In the genomic region with DNA sequence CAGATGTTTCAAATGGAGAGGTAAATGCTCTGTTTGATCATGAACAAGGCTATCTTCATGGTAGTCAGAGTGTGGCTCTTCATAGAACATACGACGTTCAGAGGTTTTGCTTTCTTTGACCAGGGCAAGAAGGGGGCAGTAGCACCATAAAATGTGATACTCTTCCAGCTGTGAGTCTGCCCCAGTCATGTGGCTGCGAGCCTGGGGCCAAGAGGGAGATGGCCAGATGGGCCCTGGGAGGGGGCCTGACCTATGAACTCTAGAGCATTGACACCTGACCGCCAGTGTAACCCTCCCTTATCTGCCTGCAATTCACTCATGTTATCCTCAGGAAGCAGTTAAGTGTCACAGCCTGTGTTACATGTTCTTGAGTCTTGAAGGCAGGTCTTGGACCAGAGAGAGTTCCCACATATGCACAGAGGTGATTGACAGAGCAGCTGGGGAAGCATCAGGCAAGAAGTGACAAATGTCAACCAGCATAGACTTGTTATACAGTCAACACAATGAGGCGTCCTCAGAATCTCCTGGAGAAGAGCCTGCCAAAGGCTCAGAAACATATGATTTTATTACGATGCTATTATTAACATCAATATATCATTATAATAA, we compare ENCODE assay signal across 26 cellular contexts. TPM values are rescaled to one million over a fixed set of nuclear protein-coding genes. Genes with fewer than 3 reads are reported as not detected.
A peak's percentile ranks its signal among the peaks of the same experiment; 100 is the strongest.
DNase-seq lines count a peak whose midpoint lies in the region; ATAC-seq and TF ChIP-seq lines count a peak whose summit lies in the region.
"Had no signal": no experiment of that assay in that cellular context is flagged by ENCODE, and none has a peak within 500 bp of the region (broad histone marks: within the 10 kb centered on the region; RNA-seq: fewer than 3 reads in every experiment).

No MANE protein-coding gene starts in this region.

- H3K27ac Mint-ChIP-seq in GM23338 (no peak overlapping the region), WTC11 (no peak overlapping the region), neural progenitor cell (no peak overlapping the region)
- no peak overlapping the region for H3K27ac Mint-ChIP-seq in activated naive CD8-positive, alpha-beta T cell treated with anti-CD3 and anti-CD28 coated beads for 36 hours

- H3K9ac ChIP-seq in neural progenitor cell = no peak overlapping the region
- H3K9ac ChIP-seq: BLaER1 had no signal

- H3K79me2 ChIP-seq in GM23338 (replicated peaks; ENCODE audit: insufficient read depth) (no peaks in the 10 kb centered on the region), neural progenitor cell (ENCODE audit: low read depth) (no peaks in the 10 kb centered on the region)

- POLR2A ChIA-PET in WTC11 (lab: Charles Lee) = no interaction called here

- H2AFZ ChIP-seq in GM23338 (peak overlapping the region; percentile 40; the same call in 1 of the 2 replicates), neural progenitor cell (replicated peaks) (no peak overlapping the region)

- H3K36me3 Mint-ChIP-seq in GM23338 (ENCODE audit: low read depth) (no peaks in the 10 kb centered on the region), WTC11 (no peaks in the 10 kb centered on the region), neural progenitor cell (no peaks in the 10 kb centered on the region)
- peaks cover 31% of the 10 kb centered on the region for H3K36me3 Mint-ChIP-seq in activated naive CD8-positive, alpha-beta T cell treated with anti-CD3 and anti-CD28 coated beads for 36 hours

- H3K4me1 ChIP-seq in GM23338 (ENCODE audit: insufficient read depth) = peaks cover 8% of the 10 kb centered on the region; the same call in 1 of the 2 replicates
- peaks cover 5% of the 10 kb centered on the region for H3K4me1 ChIP-seq in neural progenitor cell
- H3K4me1 ChIP-seq: BLaER1 had no signal

- DNase-seq in GM23338 (ENCODE audit: low spot score) (peak; percentile 15), WTC11 (ENCODE audit: low spot score) (no peak), islet precursor cell (peak; percentile 31), neural progenitor cell (ENCODE audit: low spot score) (peak; percentile 18), NCI-H446 treated with DMSO at 0.1 percent for 48 hours (lab: John Stamatoyannopoulos, UW) (no peak), cardiac septum (ENCODE audit: low spot score) (no peak)
- no peak for DNase-seq in activated naive CD8-positive, alpha-beta T cell treated with anti-CD3 and anti-CD28 coated beads for 36 hours
- DNase-seq: CD8-positive, alpha-beta memory T cell; DMS53; EL; H9; IMR-90; Karpas-422; NCI-H1417 treated with DMSO at 0.1 percent for 48 hours; NCI-H2029; NCI-H748 treated with DMSO at 0.1 percent for 48 hours; NK-92 treated with Interleukin-12 subunit alpha and Interleukin-12 subunit beta, amount 100 ng/mL, for 24 hours; OCI-M1; Right ventricle myocardium superior had no signal

- CTCF ChIA-PET in WTC11 (lab: Charles Lee) = interaction anchor here (1.3 kb wide), 1 partner anchor 93 kb away, joined by 3 read pairs; no protein-coding TSS in a partner anchor

- H4K20me1 ChIP-seq in GM23338 (replicated peaks; ENCODE audit: insufficient read depth) = no peaks in the 10 kb centered on the region
- H4K20me1 ChIP-seq in neural progenitor cell (ENCODE audit: low read depth) = no peaks in the 10 kb centered on the region
- H4K20me1 ChIP-seq: BLaER1 had no signal

- H3K27me3 ChIP-seq in GM23338 (ENCODE audit: insufficient read depth) (no peaks in the 10 kb centered on the region), neural progenitor cell (no peaks in the 10 kb centered on the region)
- H3K27me3 ChIP-seq: BLaER1 had no signal

- H3K4me3 ChIP-seq in GM23338 (no peak overlapping the region), neural progenitor cell (no peak overlapping the region)
- H3K4me3 ChIP-seq: BLaER1, SK-N-MC had no signal

- TF ChIP-seq CTCF in GM23338 (conservative IDR thresholded peaks at IDR 0.05; ENCODE audit: low read depth in 2 of 2) (peak in 1 of 2 experiments; percentile 17; a peak in 2 of 4 replicates), WTC11 (IDR thresholded peaks at IDR 0.05) (no peak), neural progenitor cell (IDR thresholded peaks at IDR 0.05) (no peak)

- H3K4me3 Mint-ChIP-seq in GM23338 (no peak overlapping the region), WTC11 (no peak overlapping the region), neural progenitor cell (no peak overlapping the region)
- no peak overlapping the region for H3K4me3 Mint-ChIP-seq in activated naive CD8-positive, alpha-beta T cell treated with anti-CD3 and anti-CD28 coated beads for 36 hours
- H3K4me3 Mint-ChIP-seq: CD8-positive, alpha-beta memory T cell; H9 had no signal

- no peak overlapping the region for H3K27ac ChIP-seq in GM23338 (ENCODE audit: low read depth)
- no peak overlapping the region for H3K27ac ChIP-seq in neural progenitor cell
- H3K27ac ChIP-seq: BLaER1, HL-60, SK-N-MC had no signal

- intact Hi-C loops in cardiac septum (cut with DNase I) = no loop called here

- H3K4me1 Mint-ChIP-seq in GM23338 (peaks cover 12% of the 10 kb centered on the region; the same call in 2 of the 3 replicates), WTC11 (peaks cover 20% of the 10 kb centered on the region), neural progenitor cell (peaks cover 16% of the 10 kb centered on the region)
- H3K4me1 Mint-ChIP-seq in activated naive CD8-positive, alpha-beta T cell treated with anti-CD3 and anti-CD28 coated beads for 36 hours = peaks cover 34% of the 10 kb centered on the region

- H3K9me3 ChIP-seq in neural progenitor cell (ENCODE audit: low read depth) = no peaks in the 10 kb centered on the region
- H3K9me3 ChIP-seq: BLaER1 had no signal

- no peaks in the 10 kb centered on the region for H3K9me2 ChIP-seq in GM23338 (ENCODE audit: insufficient read depth)

- no peaks in the 10 kb centered on the region for H3K9me3 Mint-ChIP-seq in GM23338
- H3K9me3 Mint-ChIP-seq in WTC11 = peaks cover 5% of the 10 kb centered on the region; the same call in 1 of the 2 replicates
- H3K9me3 Mint-ChIP-seq in neural progenitor cell = no peaks in the 10 kb centered on the region
- peaks cover 5% of the 10 kb centered on the region for H3K9me3 Mint-ChIP-seq in activated naive CD8-positive, alpha-beta T cell treated with anti-CD3 and anti-CD28 coated beads for 36 hours
- H3K9me3 Mint-ChIP-seq: CD8-positive, alpha-beta memory T cell; H9 had no signal

- H3F3A ChIP-seq in GM23338 (replicated peaks; ENCODE audit: low read depth) = no peaks in the 10 kb centered on the region
- H3F3A ChIP-seq in neural progenitor cell (ENCODE audit: low read depth) = no peaks in the 10 kb centered on the region

- H3K4me2 ChIP-seq in GM23338 (no peak overlapping the region), neural progenitor cell (no peak overlapping the region)
- H3K4me2 ChIP-seq: BLaER1 had no signal

- H3K27me3 Mint-ChIP-seq in GM23338 (ENCODE audit: insufficient read depth, low read depth, poor library complexity) (no peaks in the 10 kb centered on the region), WTC11 (ENCODE audit: low read depth) (no peaks in the 10 kb centered on the region), neural progenitor cell (ENCODE audit: insufficient read depth, low read depth) (peaks cover 4% of the 10 kb centered on the region)
- no peaks in the 10 kb centered on the region for H3K27me3 Mint-ChIP-seq in activated naive CD8-positive, alpha-beta T cell treated with anti-CD3 and anti-CD28 coated beads for 36 hours
- H3K27me3 Mint-ChIP-seq: CD8-positive, alpha-beta memory T cell had no signal

- H3K36me3 ChIP-seq in GM23338 (ENCODE audit: insufficient read depth) = no peaks in the 10 kb centered on the region
- no peaks in the 10 kb centered on the region for H3K36me3 ChIP-seq in neural progenitor cell
- H3K36me3 ChIP-seq: BLaER1 had no signal

- ATAC-seq in GM23338 (peak; percentile 51), WTC11 (peak; percentile 68)

TF ChIP-seq in GM23338, 12 proteins besides CTCF, POLR2A, EP300 and RAD21 (continues in another document):
- TF ChIP-seq POLR2AphosphoS5 (IDR thresholded peaks at IDR 0.05; ENCODE audit: low read depth) = no peak

TF ChIP-seq in WTC11, 78 proteins besides CTCF, POLR2A, EP300 and RAD21:
- TF ChIP-seq NR2C2 (CRISPR knock-in tag; IDR thresholded peaks at IDR 0.05) = no peak
- TF ChIP-seq, protein P1, sequence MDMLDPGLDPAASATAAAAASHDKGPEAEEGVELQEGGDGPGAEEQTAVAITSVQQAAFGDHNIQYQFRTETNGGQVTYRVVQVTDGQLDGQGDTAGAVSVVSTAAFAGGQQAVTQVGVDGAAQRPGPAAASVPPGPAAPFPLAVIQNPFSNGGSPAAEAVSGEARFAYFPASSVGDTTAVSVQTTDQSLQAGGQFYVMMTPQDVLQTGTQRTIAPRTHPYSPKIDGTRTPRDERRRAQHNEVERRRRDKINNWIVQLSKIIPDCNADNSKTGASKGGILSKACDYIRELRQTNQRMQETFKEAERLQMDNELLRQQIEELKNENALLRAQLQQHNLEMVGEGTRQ (CRISPR knock-in tag; IDR thresholded peaks at IDR 0.05) = 0 out of 2 replicates have a peak, but pooled peaks have one; percentile 31
- 0 out of 2 replicates have a peak, but pooled peaks have one; percentile 19 for TF ChIP-seq HMGA2 (CRISPR knock-in tag; IDR thresholded peaks at IDR 0.05)
- no peak for TF ChIP-seq ZNF671 (CRISPR knock-in tag; IDR thresholded peaks at IDR 0.05)

RNA-seq across cellular contexts. Expression of gene SCML4, which starts 55.0 kb away (rescaled TPM):
- not detected in 2 replicates for total RNA-seq in GM23338 (2014; rRNA removed; shearing (Covaris generic))
- not detected in 2 replicates for polyA plus RNA-seq in GM23338 (2016; fragmentation: Nextera tagmentation; extraction: Ambion mirVana)
- total RNA-seq in WTC11 (2021) (not detected in 3 replicates), neural progenitor cell (ENCODE audit: low replicate concordance) (not detected in 2 replicates), cardiac septum (not detected)
- total RNA-seq in activated naive CD8-positive, alpha-beta T cell treated with anti-CD3 and anti-CD28 coated beads for 36 hours = 10 to 100 TPM; 15.3 to 16.3 TPM
- total RNA-seq: A673, H9, HT1080, IMR-90, MCF 10A, NCI-H460 had no signal
- polyA plus RNA-seq: IMR-90 had no signal

Comparison
In these comparisons a context has a peak if more than half of its experiments do, and no peak if none do; other contexts are left out.
1. DNase-seq: peak in GM23338 (single experiment), islet precursor cell (single experiment) and neural progenitor cell (single experiment); none in WTC11 (single experiment), activated naive CD8-positive, alpha-beta T cell treated with anti-CD3 and anti-CD28 coated beads for 36 hours (single experiment), NCI-H446 treated with DMSO at 0.1 percent for 48 hours (single experiment) and cardiac septum (single experiment).
2. RNA of gene SCML4, which starts 55.0 kb away (total RNA-seq): 15.3 to 16.3 TPM in activated naive CD8-positive, alpha-beta T cell treated with anti-CD3 and anti-CD28 coated beads for 36 hours; not detected in cardiac septum (single experiment), not detected in WTC11, not detected in GM23338 and not detected in neural progenitor cell; every median in the first group is over 10 times any median in the second.